In genomic region chr13:20773194-20774080, GRCh38 we compare ENCODE assay signal across 1 cellular context.
A peak's percentile ranks its signal among the peaks of the same experiment; 100 is the strongest.
TF ChIP-seq lines count a peak whose summit lies in the region.

TSS of gene EEF1AKMT1 (minus strand) at chr13:20773961. CDS start at chr13:20757598, 16,363 bp downstream.

TF ChIP-seq in HepG2, 621 proteins besides CTCF, POLR2A, EP300 and RAD21 (continued from another document and continues in another):
- TF ChIP-seq NR0B2 (CRISPR knock-in tag; IDR thresholded peaks at IDR 0.05): peak; percentile 68; the same call in 1 of the 2 replicates
- TF ChIP-seq ZNF253 (CRISPR knock-in tag; IDR thresholded peaks at IDR 0.05; ENCODE audit: borderline replicate concordance): no peak
- TF ChIP-seq DRAP1 (CRISPR knock-in tag; IDR thresholded peaks at IDR 0.05): peak; percentile 74
- TF ChIP-seq ZNF674 (CRISPR knock-in tag; IDR thresholded peaks at IDR 0.05; ENCODE audit: low read depth): no peak
- peak; percentile 85 for TF ChIP-seq ZBTB20 (CRISPR knock-in tag; IDR thresholded peaks at IDR 0.05; ENCODE audit: borderline replicate concordance, low read depth)
- peak; percentile 60; the same call in 1 of the 2 replicates for TF ChIP-seq SP140L (CRISPR knock-in tag; IDR thresholded peaks at IDR 0.05; ENCODE audit: borderline replicate concordance)
- TF ChIP-seq MAFF (IDR thresholded peaks at IDR 0.05; ENCODE audit: low read depth, low read length): no peak
- peak; percentile 68; the same call in 1 of the 2 replicates for TF ChIP-seq WIZ (CRISPR knock-in tag; IDR thresholded peaks at IDR 0.05)
- peak; percentile 54 for TF ChIP-seq SMAD3 (CRISPR knock-in tag; IDR thresholded peaks at IDR 0.05)
- TF ChIP-seq ZNF12 (CRISPR knock-in tag; IDR thresholded peaks at IDR 0.05): peak; percentile 62
- peak; percentile 4; the same call in 1 of the 2 replicates for TF ChIP-seq ZC3H13 (CRISPR knock-in tag; IDR thresholded peaks at IDR 0.05)
- peak; percentile 69; the same call in 1 of the 2 replicates for TF ChIP-seq ZNF138 (CRISPR knock-in tag; IDR thresholded peaks at IDR 0.05; ENCODE audit: low read depth)
- no peak for TF ChIP-seq NFIC (IDR thresholded peaks at IDR 0.05; ENCODE audit: low read length)
- TF ChIP-seq NR2F2 (IDR thresholded peaks at IDR 0.05; ENCODE audit: borderline replicate concordance, low read depth): no peak
- no peak for TF ChIP-seq TBP (CRISPR knock-in tag; IDR thresholded peaks at IDR 0.05)
- peak; percentile 44; the same call in 1 of the 2 replicates for TF ChIP-seq HNF4A (CRISPR knock-in tag; IDR thresholded peaks at IDR 0.05)
- peak; percentile 74 for TF ChIP-seq NKX3-1 (CRISPR knock-in tag; IDR thresholded peaks at IDR 0.05)
- TF ChIP-seq ZNF597 (CRISPR knock-in tag; IDR thresholded peaks at IDR 0.05): no peak
- TF ChIP-seq ZNF646 (CRISPR knock-in tag; IDR thresholded peaks at IDR 0.05): no peak
- TF ChIP-seq ZNF251 (CRISPR knock-in tag; IDR thresholded peaks at IDR 0.05): no peak
- peak; percentile 97; the same call in 1 of the 2 replicates for TF ChIP-seq ZNF891 (CRISPR knock-in tag; IDR thresholded peaks at IDR 0.05)
- TF ChIP-seq MIER3 (CRISPR knock-in tag; IDR thresholded peaks at IDR 0.05; ENCODE audit: borderline replicate concordance): no peak; the same call in 1 of the 2 replicates
- TF ChIP-seq ZNF782 (CRISPR knock-in tag; IDR thresholded peaks at IDR 0.05; ENCODE audit: borderline replicate concordance): peak; percentile 57; the same call in 1 of the 2 replicates
- TF ChIP-seq POLR2AphosphoS5 (IDR thresholded peaks at IDR 0.05; ENCODE audit: low read depth, low read length): peak; percentile 98
- TF ChIP-seq ZNF17 (CRISPR knock-in tag; IDR thresholded peaks at IDR 0.05): peak; percentile 66; the same call in 1 of the 2 replicates
- TF ChIP-seq ZIK1 (CRISPR knock-in tag; IDR thresholded peaks at IDR 0.05; ENCODE audit: borderline replicate concordance, low read depth): peak; percentile 66; the same call in 1 of the 2 replicates
- peak; percentile 30; the same call in 1 of the 2 replicates for TF ChIP-seq ZNF503 (CRISPR knock-in tag; IDR thresholded peaks at IDR 0.05)
- TF ChIP-seq EED (CRISPR knock-in tag; IDR thresholded peaks at IDR 0.05): no peak
- peak; percentile 96 for TF ChIP-seq ZNF407 (CRISPR knock-in tag; IDR thresholded peaks at IDR 0.05; ENCODE audit: not compliant biosample characterization)
- TF ChIP-seq ZNF710 (CRISPR knock-in tag; IDR thresholded peaks at IDR 0.05; ENCODE audit: borderline replicate concordance): no peak
- peak; percentile 43; the same call in 1 of the 2 replicates for TF ChIP-seq PITX1 (CRISPR knock-in tag; IDR thresholded peaks at IDR 0.05)
- no peak for TF ChIP-seq SUZ12 (IDR thresholded peaks at IDR 0.05; ENCODE audit: low read depth, low read length)
- 0 out of 2 replicates have a peak, but pooled peaks have one; percentile 31 for TF ChIP-seq ZMAT5 (CRISPR knock-in tag; IDR thresholded peaks at IDR 0.05; ENCODE audit: borderline replicate concordance, low read depth)
- no peak for TF ChIP-seq KLF9 (CRISPR knock-in tag; IDR thresholded peaks at IDR 0.05; ENCODE audit: low read depth)
- TF ChIP-seq ZNF614 (CRISPR knock-in tag; IDR thresholded peaks at IDR 0.05; ENCODE audit: borderline replicate concordance): 0 out of 2 replicates have a peak, but pooled peaks have one; percentile 50
